In the genomic region with DNA sequence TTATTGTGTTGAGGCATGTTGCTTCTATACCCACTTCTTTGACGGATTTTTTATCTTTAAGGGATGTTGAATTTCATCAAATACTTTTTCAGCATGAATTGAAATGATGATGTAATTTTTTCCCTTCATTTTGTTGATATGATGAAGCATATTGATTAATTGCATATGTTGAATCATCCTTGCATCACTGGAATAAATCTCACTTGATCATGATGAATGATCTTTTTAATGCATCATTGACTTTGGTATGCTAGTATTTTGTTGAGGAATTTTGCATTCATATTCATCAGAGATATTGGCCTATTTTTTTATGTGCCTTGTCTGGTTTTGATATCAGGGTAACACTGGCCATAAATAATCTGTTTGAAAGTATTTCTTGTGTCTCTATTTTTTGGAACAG, we compare ENCODE assay signal across 35 cellular contexts.
DNase-seq lines count a peak whose midpoint lies in the region; ATAC-seq, FAIRE-seq and TF ChIP-seq lines count a peak whose summit lies in the region.
"Had no signal": no experiment of that assay in that cellular context is flagged by ENCODE, and none has a peak within 500 bp of the region (broad histone marks: within the 10 kb centered on the region; RNA-seq: fewer than 3 reads in every experiment).

No MANE protein-coding gene starts in this region.

- no peaks in the 10 kb centered on the region for H3K36me3 ChIP-seq in HepG2 (replicated peaks in 1 of 2; ENCODE audit: control insufficient read depth in 1 of 2, insufficient read depth in 2 of 2, low read length in 2 of 2)
- H3K36me3 ChIP-seq in right lobe of liver, result no peaks in the 10 kb centered on the region
- no peaks in the 10 kb centered on the region for H3K36me3 ChIP-seq in astrocyte (ENCODE audit: insufficient read depth, low read length)
- H3K36me3 ChIP-seq: BE2C; BLaER1; BLaER1 treated with 17β-estradiol and CSF1 and Interleukin-3, amounts not matched to agents 10 nM and 100 nM had no signal

- H3K4me1 Mint-ChIP-seq in astrocyte (ENCODE audit: low read depth, unreplicated experiment), result no peaks in the 10 kb centered on the region
- H3K4me1 Mint-ChIP-seq: B cell; CD14-positive monocyte; CD4-positive, alpha-beta memory T cell; CD4-positive, CD25-positive, alpha-beta regulatory T cell; CD8-positive, alpha-beta memory T cell had no signal

- intact Hi-C loops in HepG2 (cut with micrococcal nuclease; ENCODE audit: unreplicated experiment) (no loop called here), right lobe of liver (cut with DNase I) (no loop called here)

- ATAC-seq in HepG2 (no peak), right lobe of liver (no peak), HG02938 (IDR thresholded peaks at IDR 0.05; ENCODE audit: unreplicated experiment) (no peak)
- ATAC-seq: A549; CD8-positive, alpha-beta T cell had no signal

- H3K9me3 Mint-ChIP-seq in astrocyte (ENCODE audit: unreplicated experiment), result peaks cover 4% of the 10 kb centered on the region

- H3K4me3 ChIP-seq in HepG2 (replicated peaks in 1 of 3; ENCODE audit: insufficient read depth in 1 of 3, low read depth in 2 of 3, low read length in 3 of 3), result no peak overlapping the region
- no peak overlapping the region for H3K4me3 ChIP-seq in right lobe of liver
- H3K4me3 ChIP-seq in astrocyte (ENCODE audit: insufficient read depth, low read depth, low read length), result no peak overlapping the region
- H3K4me3 ChIP-seq: A549; BLaER1; BLaER1 treated with 17β-estradiol and CSF1 and Interleukin-3, amounts not matched to agents 10 nM and 100 nM had no signal

- H3K4me1 ChIP-seq in HepG2 (ENCODE audit: insufficient read depth, low read length), result no peaks in the 10 kb centered on the region
- no peaks in the 10 kb centered on the region for H3K4me1 ChIP-seq in right lobe of liver
- H3K4me1 ChIP-seq in astrocyte (ENCODE audit: insufficient read depth, low read length), result no peaks in the 10 kb centered on the region
- H3K4me1 ChIP-seq: A549; BE2C; BLaER1; BLaER1 treated with 17β-estradiol and CSF1 and Interleukin-3, amounts not matched to agents 10 nM and 100 nM; Caco-2 had no signal

- no peak overlapping the region for H3K4me3 Mint-ChIP-seq in astrocyte (ENCODE audit: unreplicated experiment)
- H3K4me3 Mint-ChIP-seq: B cell; CD14-positive monocyte; CD4-positive, alpha-beta memory T cell; CD4-positive, alpha-beta T cell; CD4-positive, CD25-positive, alpha-beta regulatory T cell; CD8-positive, alpha-beta memory T cell; CD8-positive, alpha-beta T cell had no signal

- POLR2A ChIA-PET in HepG2 (lab: Yijun Ruan, JAX), result no interaction called here

- H3K79me2 ChIP-seq in HepG2 (ENCODE audit: insufficient read depth, low read length) (no peaks in the 10 kb centered on the region), astrocyte (ENCODE audit: insufficient read depth, low read length) (no peaks in the 10 kb centered on the region)

- H3K9me3 ChIP-seq in HepG2 (ENCODE audit: low read length), result peaks cover 64% of the 10 kb centered on the region
- H3K9me3 ChIP-seq in right lobe of liver, result no peaks in the 10 kb centered on the region
- H3K9me3 ChIP-seq in astrocyte (ENCODE audit: insufficient read depth, low read depth, low read length), result no peaks in the 10 kb centered on the region
- H3K9me3 ChIP-seq: A549, BE2C, BLaER1, Caco-2 had no signal

- H3K36me3 Mint-ChIP-seq in astrocyte (ENCODE audit: low read depth, unreplicated experiment), result no peaks in the 10 kb centered on the region
- H3K36me3 Mint-ChIP-seq: CD14-positive monocyte; CD4-positive, alpha-beta memory T cell; CD4-positive, CD25-positive, alpha-beta regulatory T cell; CD8-positive, alpha-beta memory T cell; CD8-positive, alpha-beta T cell had no signal

- H2AFZ ChIP-seq in HepG2 (ENCODE audit: low read length) (no peak overlapping the region), astrocyte (ENCODE audit: low read depth, low read length) (no peak overlapping the region)

- H3K27me3 Mint-ChIP-seq in astrocyte (ENCODE audit: low read depth, unreplicated experiment), result no peaks in the 10 kb centered on the region
- H3K27me3 Mint-ChIP-seq: B cell; CD4-positive, alpha-beta memory T cell; CD4-positive, alpha-beta T cell; CD4-positive, CD25-positive, alpha-beta regulatory T cell; CD8-positive, alpha-beta memory T cell had no signal

- H3K27me3 ChIP-seq in HepG2 (ENCODE audit: control insufficient read depth in 1 of 2, insufficient read depth in 2 of 2, low read length in 2 of 2) (no peaks in the 10 kb centered on the region), right lobe of liver (no peaks in the 10 kb centered on the region), astrocyte (ENCODE audit: insufficient read depth, low read length) (no peaks in the 10 kb centered on the region)
- H3K27me3 ChIP-seq: BE2C; BLaER1; BLaER1 treated with 17β-estradiol and CSF1 and Interleukin-3, amounts not matched to agents 10 nM and 100 nM had no signal

- no peak for TF ChIP-seq POLR2A in HepG2 (IDR thresholded peaks at IDR 0.05; ENCODE audit: insufficient read depth in 1 of 2, low read depth in 2 of 2, low read length in 2 of 2)
- TF ChIP-seq POLR2A in right lobe of liver (IDR thresholded peaks at IDR 0.05), result no peak

- CTCF ChIA-PET in HepG2 (lab: Yijun Ruan, JAX; ENCODE audit: low intra/inter-chr PET ratio, low total read pairs), result no interaction called here

- no peak overlapping the region for H3K27ac Mint-ChIP-seq in astrocyte (ENCODE audit: unreplicated experiment)
- H3K27ac Mint-ChIP-seq: B cell; CD14-positive monocyte; CD4-positive, alpha-beta T cell; CD4-positive, CD25-positive, alpha-beta regulatory T cell; CD8-positive, alpha-beta memory T cell; CD8-positive, alpha-beta T cell had no signal

- WGBS in HepG2 (ENCODE audit: low lambda C conversion rate), result 0% methylated on average over 1 of the region's 1 CpG
- WGBS in right lobe of liver (ENCODE audit: insufficient coverage, low coverage, low lambda C conversion rate, missing lambda C conversion rate), result 10% methylated on average over 1 of the region's 1 CpG

- H3K4me2 ChIP-seq in HepG2 (ENCODE audit: low read depth, low read length) (no peak overlapping the region), astrocyte (ENCODE audit: low read length) (no peak overlapping the region)
- H3K4me2 ChIP-seq: A549; BLaER1; BLaER1 treated with 17β-estradiol and CSF1 and Interleukin-3, amounts not matched to agents 10 nM and 100 nM had no signal

- H4K20me1 ChIP-seq in HepG2 (ENCODE audit: insufficient read depth, low read length) (no peaks in the 10 kb centered on the region), astrocyte (ENCODE audit: insufficient read depth, low read length) (no peaks in the 10 kb centered on the region)
- H4K20me1 ChIP-seq: BLaER1; BLaER1 treated with 17β-estradiol and CSF1 and Interleukin-3, amounts not matched to agents 10 nM and 100 nM had no signal

- FAIRE-seq in HepG2 (lab: Jason Lieb, UNC) (no peak), astrocyte (lab: Jason Lieb, UNC) (no peak)
- FAIRE-seq: A204.1, A549, D721Med had no signal

- no peak for TF ChIP-seq EP300 in HepG2 (IDR thresholded peaks at IDR 0.05; ENCODE audit: low read depth in 2 of 2, low read length in 2 of 2)
- TF ChIP-seq EP300 in HepG2 (CRISPR knock-in tag; IDR thresholded peaks at IDR 0.05; ENCODE audit: borderline replicate concordance), result no peak
- no peak for TF ChIP-seq EP300 in Ishikawa (IDR thresholded peaks at IDR 0.05; ENCODE audit: borderline replicate concordance)

- H3K27ac ChIP-seq in HepG2 (ENCODE audit: extremely low read length, insufficient read depth, low read length) (no peak overlapping the region), right lobe of liver (no peak overlapping the region), astrocyte (ENCODE audit: low read depth, low read length) (no peak overlapping the region)
- H3K27ac ChIP-seq: 22Rv1; A549; BLaER1; BLaER1 treated with 17β-estradiol and CSF1 and Interleukin-3, amounts not matched to agents 10 nM and 100 nM; C4-2B had no signal

- H3K9ac ChIP-seq in HepG2 (ENCODE audit: insufficient read depth, low read depth, low read length), result no peak overlapping the region
- H3K9ac ChIP-seq in astrocyte (ENCODE audit: low read length), result no peak overlapping the region
- H3K9ac ChIP-seq: BLaER1; BLaER1 treated with 17β-estradiol and CSF1 and Interleukin-3, amounts not matched to agents 10 nM and 100 nM had no signal

- in situ Hi-C loops in HepG2 (cut with HindIII; ENCODE audit: extremely low pct_ligation_motif_present, low pct_unique_long_range_greater_than_20kb), result no loop called here

- TF ChIP-seq CTCF in HepG2 (CRISPR knock-in tag; IDR thresholded peaks at IDR 0.05) (no peak), right lobe of liver (IDR thresholded peaks at IDR 0.05) (no peak), astrocyte (IDR thresholded peaks at IDR 0.05; ENCODE audit: insufficient read depth, low read depth, low read length) (no peak)

- no TSS peak for BruUV-seq in HepG2 (replicated peaks; lab: Mats Ljungman, UMichigan)

- DNase-seq in HepG2 (ENCODE audit: low spot score) (no peak), right lobe of liver (no peak), astrocyte (ENCODE audit: low read depth) (peak; percentile 76), CD1c-positive myeloid dendritic cell (ENCODE audit: extremely low spot score) (no peak)
- DNase-seq: 8988T; ACHN; AML-193; BE2C; C1 segment of cervical spinal cord; Caco-2; Calu3; CD4-positive, alpha-beta memory T cell; CD4-positive, alpha-beta T cell; CD4-positive, CD25-positive, alpha-beta regulatory T cell; CD8-positive, alpha-beta memory T cell; CD8-positive, alpha-beta T cell; COR-L47; DMS 273 treated with DMSO at 0.1 percent for 48 hours; DMS153; DMS53; DMS79; DMS79 treated with DMSO at 0.1 percent for 48 hours; DND-41; EL had no signal

- TF ChIP-seq RAD21 in HepG2 (CRISPR knock-in tag; IDR thresholded peaks at IDR 0.05) (no peak), Ishikawa (IDR thresholded peaks at IDR 0.05; ENCODE audit: low read depth) (no peak)

TF ChIP-seq in HepG2, 621 proteins besides CTCF, POLR2A, EP300 and RAD21:
- no peak for TF ChIP-seq IRX3 (CRISPR knock-in tag; IDR thresholded peaks at IDR 0.05; ENCODE audit: borderline replicate concordance, low read depth)
- TF ChIP-seq ATF7 (IDR thresholded peaks at IDR 0.05), result peak; percentile 35; the same call in 1 of the 2 replicates
- no peak for TF ChIP-seq ATF7 (CRISPR knock-in tag; IDR thresholded peaks at IDR 0.05)

TF ChIP-seq in Ishikawa, 13 proteins besides CTCF, POLR2A, EP300 and RAD21:
- TF ChIP-seq TEAD4 (IDR thresholded peaks at IDR 0.05), result 0 out of 2 replicates have a peak, but pooled peaks have one; percentile 15
- no peak for TF ChIP-seq EGR1 (IDR thresholded peaks at IDR 0.05)
- no peak for TF ChIP-seq TAF1 (IDR thresholded peaks at IDR 0.05; ENCODE audit: low read depth)
- TF ChIP-seq NFIC (IDR thresholded peaks at IDR 0.05), result no peak
- no peak for TF ChIP-seq CREB1 (IDR thresholded peaks at IDR 0.05; ENCODE audit: low read depth)
